Comparison of ENCODE assay signal across 8 cellular contexts in genomic region chr20:32207626-32208498, GRCh38. TPM values are rescaled to one million over a fixed set of nuclear protein-coding genes. Genes with fewer than 3 reads are reported as not detected.
DNase-seq lines count a peak whose midpoint lies in the region; ATAC-seq lines count a peak whose summit lies in the region.

PLAGL2 (minus strand) TSS chr20:32207743; CDS start chr20:32202178, 5,565 bp downstream.
POFUT1 (plus strand) TSS chr20:32207880; CDS start chr20:32207942, 62 bp downstream.

- H3K4me3 Mint-ChIP-seq in activated CD8-positive, alpha-beta T cell treated with anti-CD3 and anti-CD28 coated beads, Interleukin-2, amount 10 ng/mL, durations not matched to agents 7 days and 5 days = peak within 1 kb of the TSS; percentile 95
- H3K4me3 Mint-ChIP-seq in memory B cell = peak within 1 kb of the TSS; percentile 95

- H3K36me3 Mint-ChIP-seq in activated CD8-positive, alpha-beta T cell treated with anti-CD3 and anti-CD28 coated beads, Interleukin-2, amount 10 ng/mL, durations not matched to agents 7 days and 5 days (ENCODE audit: low read depth) = peaks cover 39% of the 10 kb centered on the region
- peaks cover 7% of the 10 kb centered on the region for H3K36me3 Mint-ChIP-seq in memory B cell

- peaks cover 79% of the 10 kb centered on the region for H3K4me1 Mint-ChIP-seq in activated CD8-positive, alpha-beta T cell treated with anti-CD3 and anti-CD28 coated beads, Interleukin-2, amount 10 ng/mL, durations not matched to agents 7 days and 5 days (ENCODE audit: low read depth)
- peaks cover 55% of the 10 kb centered on the region for H3K4me1 Mint-ChIP-seq in memory B cell

- CTCF ChIA-PET in activated CD8-positive, alpha-beta T cell treated with anti-CD3 and anti-CD28 coated beads, Interleukin-2, amount 10 ng/mL, durations not matched to agents 7 days and 5 days (lab: Charles Lee) = no interaction called here

- POLR2A ChIA-PET in activated CD8-positive, alpha-beta T cell treated with anti-CD3 and anti-CD28 coated beads, Interleukin-2, amount 10 ng/mL, durations not matched to agents 7 days and 5 days (lab: Charles Lee) = no interaction called here

- H3K9me3 Mint-ChIP-seq in activated CD8-positive, alpha-beta T cell treated with anti-CD3 and anti-CD28 coated beads, Interleukin-2, amount 10 ng/mL, durations not matched to agents 7 days and 5 days (ENCODE audit: insufficient read depth) = no peaks in the 10 kb centered on the region
- no peaks in the 10 kb centered on the region for H3K9me3 Mint-ChIP-seq in memory B cell

- DNase-seq in CMK (ENCODE audit: low read depth) (peak; percentile 63), NCI-H82 treated with DMSO at 0.1 percent for 48 hours (lab: John Stamatoyannopoulos, UW; ENCODE audit: unreplicated experiment) (peak; percentile 13), memory B cell (ENCODE audit: low spot score in 2 of 2) (peak; percentile 86 to 91)
- DNase-seq in activated CD8-positive, alpha-beta T cell treated with anti-CD3 and anti-CD28 coated beads, Interleukin-2, amount 10 ng/mL, durations not matched to agents 7 days and 5 days = peak; percentile 89
- DNase-seq in effector CD4-positive, alpha-beta T cell = peak; percentile 81
- DNase-seq in stimulated activated CD8-positive, alpha-beta memory T cell treated with anti-CD3 and anti-CD28 coated beads, Interleukin-12 subunit alpha, Interleukin-12 subunit beta, amount 100 ng/mL, for 1 hour (ENCODE audit: low read depth) = peak; percentile 80

- H3K27me3 Mint-ChIP-seq in activated CD8-positive, alpha-beta T cell treated with anti-CD3 and anti-CD28 coated beads, Interleukin-2, amount 10 ng/mL, durations not matched to agents 7 days and 5 days (ENCODE audit: low read depth) = no peaks in the 10 kb centered on the region
- H3K27me3 Mint-ChIP-seq in memory B cell = no peaks in the 10 kb centered on the region

- peak within 1 kb of the TSS; percentile 93 for H3K27ac Mint-ChIP-seq in activated CD8-positive, alpha-beta T cell treated with anti-CD3 and anti-CD28 coated beads, Interleukin-2, amount 10 ng/mL, durations not matched to agents 7 days and 5 days
- H3K27ac Mint-ChIP-seq in memory B cell = peak within 1 kb of the TSS; percentile 93

- peak; percentile 87 for ATAC-seq in GM19438 (IDR thresholded peaks at IDR 0.05; ENCODE audit: low read depth, unreplicated experiment)
- ATAC-seq in HG03565 (IDR thresholded peaks at IDR 0.05; ENCODE audit: unreplicated experiment) = peak; percentile 68
- peak; percentile 99 for ATAC-seq in activated CD8-positive, alpha-beta T cell treated with anti-CD3 and anti-CD28 coated beads, Interleukin-2, amount 10 ng/mL, durations not matched to agents 7 days and 5 days
- peak; percentile 96 for ATAC-seq in memory B cell (ENCODE audit: low read depth)

RNA-seq across cellular contexts. Expression of gene PLAGL2, which starts in this region (rescaled TPM):
- total RNA-seq in activated CD8-positive, alpha-beta T cell treated with anti-CD3 and anti-CD28 coated beads, Interleukin-2, amount 10 ng/mL, durations not matched to agents 7 days and 5 days = 10 to 100 TPM; 21.9 to 22.9 TPM

RNA-seq across cellular contexts. Expression of gene POFUT1, which starts in this region (rescaled TPM):
- 10 to 100 TPM; 23.5 to 24.8 TPM for total RNA-seq in activated CD8-positive, alpha-beta T cell treated with anti-CD3 and anti-CD28 coated beads, Interleukin-2, amount 10 ng/mL, durations not matched to agents 7 days and 5 days

Comparison
In these comparisons a context has a peak if more than half of its experiments do, and no peak if none do; other contexts are left out.
1. Peak in every context shown above with its lines: DNase-seq and ATAC-seq.
2. DNase-seq: peak in every context shown above with its lines; median percentile 89 in activated CD8-positive, alpha-beta T cell treated with anti-CD3 and anti-CD28 coated beads, Interleukin-2, amount 10 ng/mL, durations not matched to agents 7 days and 5 days; 88 in memory B cell; 81 in effector CD4-positive, alpha-beta T cell; 80 in stimulated activated CD8-positive, alpha-beta memory T cell treated with anti-CD3 and anti-CD28 coated beads, Interleukin-12 subunit alpha, Interleukin-12 subunit beta, amount 100 ng/mL, for 1 hour; 63 in CMK; 13 in NCI-H82 treated with DMSO at 0.1 percent for 48 hours.